ENCODE assay signal across 1 cellular context in the genomic region with DNA sequence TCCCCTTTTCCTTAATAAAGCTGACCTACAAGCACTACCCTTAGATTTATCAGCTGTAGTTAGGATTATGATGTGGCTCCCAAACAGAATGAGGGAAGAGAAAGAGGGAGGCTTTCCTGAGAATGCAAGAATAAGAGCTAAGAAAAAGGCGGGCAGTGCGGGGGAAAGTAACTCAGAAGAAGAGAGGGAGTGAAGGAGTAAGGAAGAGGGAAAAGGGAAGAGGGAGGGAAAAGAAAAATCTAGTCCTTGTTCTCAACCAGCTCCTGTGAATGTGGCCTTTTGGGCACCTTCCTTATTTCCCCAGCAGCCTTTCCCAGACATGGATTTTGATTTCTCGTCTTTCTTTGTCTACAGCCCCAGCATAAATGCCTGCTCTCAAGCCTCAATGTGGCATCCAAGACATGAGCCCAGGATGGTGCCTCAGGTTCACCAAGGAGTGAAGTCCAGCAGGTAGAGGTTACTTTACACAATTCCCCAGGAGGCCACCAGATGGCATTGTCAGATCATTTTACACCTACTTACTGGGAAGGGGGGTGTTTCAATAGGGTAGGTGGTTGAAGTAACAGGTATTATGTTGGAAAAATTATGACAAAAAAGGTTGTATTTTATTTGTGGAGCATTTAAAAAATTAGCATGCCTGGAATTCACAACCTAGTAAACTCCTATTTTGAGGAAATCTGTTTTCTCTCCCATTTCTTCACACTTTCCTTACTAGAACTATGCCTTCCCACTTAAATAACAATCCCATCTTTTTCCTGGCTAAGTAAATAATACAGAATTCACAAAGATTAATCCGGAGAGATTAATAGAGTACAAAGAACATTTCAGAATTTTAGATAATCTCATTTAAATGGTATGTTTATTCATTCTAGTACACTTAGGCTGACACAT.
TF ChIP-seq lines count a peak whose summit lies in the region.

No MANE protein-coding gene starts in this region.

TF ChIP-seq in GM12878, 131 proteins besides CTCF, POLR2A, EP300 and RAD21 (continued from another document):
- TF ChIP-seq, protein P1, sequence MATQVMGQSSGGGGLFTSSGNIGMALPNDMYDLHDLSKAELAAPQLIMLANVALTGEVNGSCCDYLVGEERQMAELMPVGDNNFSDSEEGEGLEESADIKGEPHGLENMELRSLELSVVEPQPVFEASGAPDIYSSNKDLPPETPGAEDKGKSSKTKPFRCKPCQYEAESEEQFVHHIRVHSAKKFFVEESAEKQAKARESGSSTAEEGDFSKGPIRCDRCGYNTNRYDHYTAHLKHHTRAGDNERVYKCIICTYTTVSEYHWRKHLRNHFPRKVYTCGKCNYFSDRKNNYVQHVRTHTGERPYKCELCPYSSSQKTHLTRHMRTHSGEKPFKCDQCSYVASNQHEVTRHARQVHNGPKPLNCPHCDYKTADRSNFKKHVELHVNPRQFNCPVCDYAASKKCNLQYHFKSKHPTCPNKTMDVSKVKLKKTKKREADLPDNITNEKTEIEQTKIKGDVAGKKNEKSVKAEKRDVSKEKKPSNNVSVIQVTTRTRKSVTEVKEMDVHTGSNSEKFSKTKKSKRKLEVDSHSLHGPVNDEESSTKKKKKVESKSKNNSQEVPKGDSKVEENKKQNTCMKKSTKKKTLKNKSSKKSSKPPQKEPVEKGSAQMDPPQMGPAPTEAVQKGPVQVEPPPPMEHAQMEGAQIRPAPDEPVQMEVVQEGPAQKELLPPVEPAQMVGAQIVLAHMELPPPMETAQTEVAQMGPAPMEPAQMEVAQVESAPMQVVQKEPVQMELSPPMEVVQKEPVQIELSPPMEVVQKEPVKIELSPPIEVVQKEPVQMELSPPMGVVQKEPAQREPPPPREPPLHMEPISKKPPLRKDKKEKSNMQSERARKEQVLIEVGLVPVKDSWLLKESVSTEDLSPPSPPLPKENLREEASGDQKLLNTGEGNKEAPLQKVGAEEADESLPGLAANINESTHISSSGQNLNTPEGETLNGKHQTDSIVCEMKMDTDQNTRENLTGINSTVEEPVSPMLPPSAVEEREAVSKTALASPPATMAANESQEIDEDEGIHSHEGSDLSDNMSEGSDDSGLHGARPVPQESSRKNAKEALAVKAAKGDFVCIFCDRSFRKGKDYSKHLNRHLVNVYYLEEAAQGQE (IDR thresholded peaks at IDR 0.05; ENCODE audit: low read depth, low read length): no peak
- TF ChIP-seq ZNF274 (IDR thresholded peaks at IDR 0.05; ENCODE audit: insufficient read depth, insufficient read length): no peak
- TF ChIP-seq FOXK2 (IDR thresholded peaks at IDR 0.05): no peak
- TF ChIP-seq, protein P2, sequence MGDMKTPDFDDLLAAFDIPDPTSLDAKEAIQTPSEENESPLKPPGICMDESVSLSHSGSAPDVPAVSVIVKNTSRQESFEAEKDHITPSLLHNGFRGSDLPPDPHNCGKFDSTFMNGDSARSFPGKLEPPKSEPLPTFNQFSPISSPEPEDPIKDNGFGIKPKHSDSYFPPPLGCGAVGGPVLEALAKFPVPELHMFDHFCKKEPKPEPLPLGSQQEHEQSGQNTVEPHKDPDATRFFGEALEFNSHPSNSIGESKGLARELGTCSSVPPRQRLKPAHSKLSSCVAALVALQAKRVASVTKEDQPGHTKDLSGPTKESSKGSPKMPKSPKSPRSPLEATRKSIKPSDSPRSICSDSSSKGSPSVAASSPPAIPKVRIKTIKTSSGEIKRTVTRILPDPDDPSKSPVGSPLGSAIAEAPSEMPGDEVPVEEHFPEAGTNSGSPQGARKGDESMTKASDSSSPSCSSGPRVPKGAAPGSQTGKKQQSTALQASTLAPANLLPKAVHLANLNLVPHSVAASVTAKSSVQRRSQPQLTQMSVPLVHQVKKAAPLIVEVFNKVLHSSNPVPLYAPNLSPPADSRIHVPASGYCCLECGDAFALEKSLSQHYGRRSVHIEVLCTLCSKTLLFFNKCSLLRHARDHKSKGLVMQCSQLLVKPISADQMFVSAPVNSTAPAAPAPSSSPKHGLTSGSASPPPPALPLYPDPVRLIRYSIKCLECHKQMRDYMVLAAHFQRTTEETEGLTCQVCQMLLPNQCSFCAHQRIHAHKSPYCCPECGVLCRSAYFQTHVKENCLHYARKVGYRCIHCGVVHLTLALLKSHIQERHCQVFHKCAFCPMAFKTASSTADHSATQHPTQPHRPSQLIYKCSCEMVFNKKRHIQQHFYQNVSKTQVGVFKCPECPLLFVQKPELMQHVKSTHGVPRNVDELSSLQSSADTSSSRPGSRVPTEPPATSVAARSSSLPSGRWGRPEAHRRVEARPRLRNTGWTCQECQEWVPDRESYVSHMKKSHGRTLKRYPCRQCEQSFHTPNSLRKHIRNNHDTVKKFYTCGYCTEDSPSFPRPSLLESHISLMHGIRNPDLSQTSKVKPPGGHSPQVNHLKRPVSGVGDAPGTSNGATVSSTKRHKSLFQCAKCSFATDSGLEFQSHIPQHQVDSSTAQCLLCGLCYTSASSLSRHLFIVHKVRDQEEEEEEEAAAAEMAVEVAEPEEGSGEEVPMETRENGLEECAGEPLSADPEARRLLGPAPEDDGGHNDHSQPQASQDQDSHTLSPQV (IDR thresholded peaks at IDR 0.05): 0 out of 2 replicates have a peak, but pooled peaks have one; percentile 25
- TF ChIP-seq CBX3 (IDR thresholded peaks at IDR 0.05; ENCODE audit: borderline replicate concordance, low read depth): no peak
- TF ChIP-seq IKZF2 (IDR thresholded peaks at IDR 0.05): no peak
- TF ChIP-seq GATAD2B (conservative IDR thresholded peaks at IDR 0.05; ENCODE audit: low read depth): no peak
- no peak for TF ChIP-seq SIN3A (IDR thresholded peaks at IDR 0.05; ENCODE audit: low read depth, low read length)
- TF ChIP-seq HDAC6 (IDR thresholded peaks at IDR 0.05; ENCODE audit: unreplicated experiment): no peak
- TF ChIP-seq MYB (IDR thresholded peaks at IDR 0.05; ENCODE audit: borderline replicate concordance, low read depth, low read length): no peak
- TF ChIP-seq SMC3 (IDR thresholded peaks at IDR 0.05; ENCODE audit: borderline replicate concordance, low read length): peak; percentile 93
- TF ChIP-seq, protein P3, sequence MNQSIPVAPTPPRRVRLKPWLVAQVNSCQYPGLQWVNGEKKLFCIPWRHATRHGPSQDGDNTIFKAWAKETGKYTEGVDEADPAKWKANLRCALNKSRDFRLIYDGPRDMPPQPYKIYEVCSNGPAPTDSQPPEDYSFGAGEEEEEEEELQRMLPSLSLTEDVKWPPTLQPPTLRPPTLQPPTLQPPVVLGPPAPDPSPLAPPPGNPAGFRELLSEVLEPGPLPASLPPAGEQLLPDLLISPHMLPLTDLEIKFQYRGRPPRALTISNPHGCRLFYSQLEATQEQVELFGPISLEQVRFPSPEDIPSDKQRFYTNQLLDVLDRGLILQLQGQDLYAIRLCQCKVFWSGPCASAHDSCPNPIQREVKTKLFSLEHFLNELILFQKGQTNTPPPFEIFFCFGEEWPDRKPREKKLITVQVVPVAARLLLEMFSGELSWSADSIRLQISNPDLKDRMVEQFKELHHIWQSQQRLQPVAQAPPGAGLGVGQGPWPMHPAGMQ (IDR thresholded peaks at IDR 0.05; ENCODE audit: borderline replicate concordance): no peak
- TF ChIP-seq, protein P4, sequence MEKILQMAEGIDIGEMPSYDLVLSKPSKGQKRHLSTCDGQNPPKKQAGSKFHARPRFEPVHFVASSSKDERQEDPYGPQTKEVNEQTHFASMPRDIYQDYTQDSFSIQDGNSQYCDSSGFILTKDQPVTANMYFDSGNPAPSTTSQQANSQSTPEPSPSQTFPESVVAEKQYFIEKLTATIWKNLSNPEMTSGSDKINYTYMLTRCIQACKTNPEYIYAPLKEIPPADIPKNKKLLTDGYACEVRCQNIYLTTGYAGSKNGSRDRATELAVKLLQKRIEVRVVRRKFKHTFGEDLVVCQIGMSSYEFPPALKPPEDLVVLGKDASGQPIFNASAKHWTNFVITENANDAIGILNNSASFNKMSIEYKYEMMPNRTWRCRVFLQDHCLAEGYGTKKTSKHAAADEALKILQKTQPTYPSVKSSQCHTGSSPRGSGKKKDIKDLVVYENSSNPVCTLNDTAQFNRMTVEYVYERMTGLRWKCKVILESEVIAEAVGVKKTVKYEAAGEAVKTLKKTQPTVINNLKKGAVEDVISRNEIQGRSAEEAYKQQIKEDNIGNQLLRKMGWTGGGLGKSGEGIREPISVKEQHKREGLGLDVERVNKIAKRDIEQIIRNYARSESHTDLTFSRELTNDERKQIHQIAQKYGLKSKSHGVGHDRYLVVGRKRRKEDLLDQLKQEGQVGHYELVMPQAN (conservative IDR thresholded peaks at IDR 0.05): no peak
- 0 out of 2 replicates have a peak, but pooled peaks have one; percentile 19 for TF ChIP-seq YY1 (IDR thresholded peaks at IDR 0.05; ENCODE audit: low read depth, low read length)
- 0 out of 2 replicates have a peak, but pooled peaks have one; percentile 52 for TF ChIP-seq SMARCA5 (IDR thresholded peaks at IDR 0.05)
- TF ChIP-seq TARDBP (IDR thresholded peaks at IDR 0.05; ENCODE audit: borderline replicate concordance): no peak
- TF ChIP-seq NFIC (IDR thresholded peaks at IDR 0.05; ENCODE audit: low read depth, low read length): no peak
- no peak for TF ChIP-seq SREBF1 (IDR thresholded peaks at IDR 0.05; ENCODE audit: low read length)
- no peak for TF ChIP-seq EZH2 (IDR thresholded peaks at IDR 0.05; ENCODE audit: borderline replicate concordance, control insufficient read depth, low read depth, low read length)
- TF ChIP-seq, protein P5, sequence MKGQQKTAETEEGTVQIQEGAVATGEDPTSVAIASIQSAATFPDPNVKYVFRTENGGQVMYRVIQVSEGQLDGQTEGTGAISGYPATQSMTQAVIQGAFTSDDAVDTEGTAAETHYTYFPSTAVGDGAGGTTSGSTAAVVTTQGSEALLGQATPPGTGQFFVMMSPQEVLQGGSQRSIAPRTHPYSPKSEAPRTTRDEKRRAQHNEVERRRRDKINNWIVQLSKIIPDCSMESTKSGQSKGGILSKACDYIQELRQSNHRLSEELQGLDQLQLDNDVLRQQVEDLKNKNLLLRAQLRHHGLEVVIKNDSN (IDR thresholded peaks at IDR 0.05; ENCODE audit: borderline replicate concordance, extremely low read length, insufficient read depth, low read depth, low read length): no peak
- TF ChIP-seq, protein P6, sequence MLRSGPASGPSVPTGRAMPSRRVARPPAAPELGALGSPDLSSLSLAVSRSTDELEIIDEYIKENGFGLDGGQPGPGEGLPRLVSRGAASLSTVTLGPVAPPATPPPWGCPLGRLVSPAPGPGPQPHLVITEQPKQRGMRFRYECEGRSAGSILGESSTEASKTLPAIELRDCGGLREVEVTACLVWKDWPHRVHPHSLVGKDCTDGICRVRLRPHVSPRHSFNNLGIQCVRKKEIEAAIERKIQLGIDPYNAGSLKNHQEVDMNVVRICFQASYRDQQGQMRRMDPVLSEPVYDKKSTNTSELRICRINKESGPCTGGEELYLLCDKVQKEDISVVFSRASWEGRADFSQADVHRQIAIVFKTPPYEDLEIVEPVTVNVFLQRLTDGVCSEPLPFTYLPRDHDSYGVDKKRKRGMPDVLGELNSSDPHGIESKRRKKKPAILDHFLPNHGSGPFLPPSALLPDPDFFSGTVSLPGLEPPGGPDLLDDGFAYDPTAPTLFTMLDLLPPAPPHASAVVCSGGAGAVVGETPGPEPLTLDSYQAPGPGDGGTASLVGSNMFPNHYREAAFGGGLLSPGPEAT (IDR thresholded peaks at IDR 0.05; ENCODE audit: low read depth): no peak
- TF ChIP-seq ESRRA (IDR thresholded peaks at IDR 0.05; ENCODE audit: low read length): no peak
- TF ChIP-seq RUNX3 (IDR thresholded peaks at IDR 0.05; ENCODE audit: low read length): no peak
- TF ChIP-seq, protein P7, sequence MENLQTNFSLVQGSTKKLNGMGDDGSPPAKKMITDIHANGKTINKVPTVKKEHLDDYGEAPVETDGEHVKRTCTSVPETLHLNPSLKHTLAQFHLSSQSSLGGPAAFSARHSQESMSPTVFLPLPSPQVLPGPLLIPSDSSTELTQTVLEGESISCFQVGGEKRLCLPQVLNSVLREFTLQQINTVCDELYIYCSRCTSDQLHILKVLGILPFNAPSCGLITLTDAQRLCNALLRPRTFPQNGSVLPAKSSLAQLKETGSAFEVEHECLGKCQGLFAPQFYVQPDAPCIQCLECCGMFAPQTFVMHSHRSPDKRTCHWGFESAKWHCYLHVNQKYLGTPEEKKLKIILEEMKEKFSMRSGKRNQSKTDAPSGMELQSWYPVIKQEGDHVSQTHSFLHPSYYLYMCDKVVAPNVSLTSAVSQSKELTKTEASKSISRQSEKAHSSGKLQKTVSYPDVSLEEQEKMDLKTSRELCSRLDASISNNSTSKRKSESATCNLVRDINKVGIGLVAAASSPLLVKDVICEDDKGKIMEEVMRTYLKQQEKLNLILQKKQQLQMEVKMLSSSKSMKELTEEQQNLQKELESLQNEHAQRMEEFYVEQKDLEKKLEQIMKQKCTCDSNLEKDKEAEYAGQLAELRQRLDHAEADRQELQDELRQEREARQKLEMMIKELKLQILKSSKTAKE (IDR thresholded peaks at IDR 0.05; ENCODE audit: low read depth, poor library complexity, severe bottlenecking): peak; percentile 30
